12 cellular contexts compared by ENCODE assay signal in genomic region chr11:14446701-14447169, GRCh38. TPM values are rescaled to one million over a fixed set of nuclear protein-coding genes. Genes with fewer than 3 reads are reported as not detected.
DNase-seq lines count a peak whose midpoint lies in the region; ATAC-seq, FAIRE-seq and TF ChIP-seq lines count a peak whose summit lies in the region.
"Had no signal": no experiment of that assay in that cellular context is flagged by ENCODE, and none has a peak within 500 bp of the region (broad histone marks: within the 10 kb centered on the region; RNA-seq: fewer than 3 reads in every experiment).

No MANE protein-coding gene starts in this region.

- no peaks in the 10 kb centered on the region for H3K9me1 ChIP-seq in endothelial cell of umbilical vein (replicated peaks; ENCODE audit: control insufficient read depth, extremely low read depth, insufficient read depth, low read length)

- H3K4me1 ChIP-seq in endothelial cell of umbilical vein (ENCODE audit: control insufficient read depth, extremely low read depth, insufficient read depth, low read length) (peaks cover 29% of the 10 kb centered on the region), skeletal muscle satellite cell (ENCODE audit: control insufficient read depth, insufficient read depth, low read length) (peaks cover 56% of the 10 kb centered on the region)

- H3K4me2 ChIP-seq in endothelial cell of umbilical vein (ENCODE audit: insufficient read depth, low read length), result peak overlapping the region; percentile 94
- peak overlapping the region; percentile 62 for H3K4me2 ChIP-seq in skeletal muscle satellite cell (ENCODE audit: low read length)

- peak overlapping the region; percentile 79 for H3K27ac ChIP-seq in endothelial cell of umbilical vein (ENCODE audit: insufficient read depth, low read depth, low read length)

- no peaks in the 10 kb centered on the region for H3K9me3 ChIP-seq in endothelial cell of umbilical vein (replicated peaks; ENCODE audit: control insufficient read depth, insufficient read depth, low read length)
- no peaks in the 10 kb centered on the region for H3K9me3 ChIP-seq in skeletal muscle satellite cell (replicated peaks; ENCODE audit: low read length)

- TF ChIP-seq CTCF in endothelial cell of umbilical vein (IDR thresholded peaks at IDR 0.05; ENCODE audit: extremely low read depth in 1 of 2, insufficient read depth in 1 of 2, low read depth in 1 of 2, low read length in 2 of 2), result no peak

- H3K4me3 Mint-ChIP-seq in activated T-helper 2 cell treated with anti-CD3 and anti-CD28 coated beads, Interferon-gamma antibody, Interleukin-2, Interleukin-4, amounts not matched to agents 10 μg/mL and 5 μg/mL and 100 μg/mL, durations not matched to agents 14 hours and 24 hours and 36 hours (ENCODE audit: low read depth), result no peak overlapping the region

- H3K36me3 Mint-ChIP-seq in activated T-helper 2 cell treated with anti-CD3 and anti-CD28 coated beads, Interferon-gamma antibody, Interleukin-2, Interleukin-4, amounts not matched to agents 10 μg/mL and 5 μg/mL and 100 μg/mL, durations not matched to agents 14 hours and 24 hours and 36 hours (ENCODE audit: low read depth), result peaks cover 12% of the 10 kb centered on the region

- H3K4me3 ChIP-seq in endothelial cell of umbilical vein (replicated peaks in 1 of 3; ENCODE audit: insufficient read depth in 1 of 3, low read depth in 1 of 3, low read length in 3 of 3), result peak overlapping the region in 2 of 3 experiments; percentile 7 to 54
- H3K4me3 ChIP-seq in skeletal muscle satellite cell (ENCODE audit: low read length), result peak overlapping the region; percentile 40

- H3K27me3 ChIP-seq in endothelial cell of umbilical vein (ENCODE audit: control insufficient read depth in 2 of 2, insufficient read depth in 2 of 2, low read length in 2 of 2) (no peaks in the 10 kb centered on the region), skeletal muscle satellite cell (ENCODE audit: control insufficient read depth, insufficient read depth, low read length) (no peaks in the 10 kb centered on the region)

- dilution Hi-C loops in endothelial cell of umbilical vein (cut with MboI; ENCODE audit: extremely low pct_ligation_motif_present, low sequenced_read_pairs), result no loop called here

- POLR2A ChIA-PET in endothelial cell of umbilical vein (lab: Charles Lee), result no interaction called here

- no peaks in the 10 kb centered on the region for H4K20me1 ChIP-seq in endothelial cell of umbilical vein (replicated peaks; ENCODE audit: control insufficient read depth, extremely low read depth, insufficient read depth, low read length)

- no peak for DNase-seq in activated CD4-positive, CD25-positive, alpha-beta regulatory T cell (lab: John Stamatoyannopoulos, UW)
- DNase-seq in NCI-H226 (peak; percentile 41), endothelial cell of umbilical vein (ENCODE audit: low read depth, low spot score) (peak; percentile 61), D341Med (ENCODE audit: low spot score) (no peak)
- no peak for DNase-seq in activated T-helper 2 cell treated with anti-CD3 and anti-CD28 coated beads, Interferon-gamma antibody, Interleukin-2, Interleukin-4, amounts not matched to agents 10 μg/mL and 5 μg/mL and 100 μg/mL, durations not matched to agents 14 hours and 24 hours and 36 hours (ENCODE audit: low spot score)
- DNase-seq: 8988T, amygdala, substantia nigra had no signal

- no TSS peak for BruUV-seq in endothelial cell of umbilical vein (replicated peaks; lab: Mats Ljungman, UMichigan)

- no peaks in the 10 kb centered on the region for H3K36me3 ChIP-seq in endothelial cell of umbilical vein (ENCODE audit: control insufficient read depth in 2 of 2, extremely low read depth in 1 of 2, insufficient read depth in 2 of 2, low read length in 2 of 2)
- H3K36me3 ChIP-seq in skeletal muscle satellite cell (ENCODE audit: insufficient read depth, low read length), result no peaks in the 10 kb centered on the region

- peaks cover 31% of the 10 kb centered on the region for H3K4me1 Mint-ChIP-seq in activated T-helper 2 cell treated with anti-CD3 and anti-CD28 coated beads, Interferon-gamma antibody, Interleukin-2, Interleukin-4, amounts not matched to agents 10 μg/mL and 5 μg/mL and 100 μg/mL, durations not matched to agents 14 hours and 24 hours and 36 hours (ENCODE audit: low read depth)

- ATAC-seq in activated CD4-positive, CD25-positive, alpha-beta regulatory T cell treated with anti-CD3 and anti-CD28 coated beads, Interleukin-2, amount 50 U/mL, for 24 hours, result peak; percentile 74 to 76
- ATAC-seq in GM19463 (IDR thresholded peaks at IDR 0.05; ENCODE audit: unreplicated experiment), result no peak

- H3K27me3 Mint-ChIP-seq in activated T-helper 2 cell treated with anti-CD3 and anti-CD28 coated beads, Interferon-gamma antibody, Interleukin-2, Interleukin-4, amounts not matched to agents 10 μg/mL and 5 μg/mL and 100 μg/mL, durations not matched to agents 14 hours and 24 hours and 36 hours (ENCODE audit: low read depth), result no peaks in the 10 kb centered on the region

- no peak overlapping the region for H2AFZ ChIP-seq in endothelial cell of umbilical vein (ENCODE audit: low read depth, low read length)

- intact Hi-C loops in endothelial cell of umbilical vein (cut with micrococcal nuclease), result loop anchor here (1.0 to 2.0 kb wide), 3 partner anchors 24 to 146 kb away; partner anchors contain the start of gene RRAS2
- intact Hi-C loops in activated T-helper 2 cell treated with anti-CD3 and anti-CD28 coated beads, Interferon-gamma antibody, Interleukin-2, Interleukin-4, amounts not matched to agents 10 μg/mL and 5 μg/mL and 100 μg/mL, durations not matched to agents 14 hours and 24 hours and 36 hours (cut with micrococcal nuclease), result no loop called here

- peak overlapping the region; percentile 90 for H3K9ac ChIP-seq in endothelial cell of umbilical vein (replicated peaks; ENCODE audit: extremely low read depth, insufficient read depth, low read length)
- peak overlapping the region; percentile 82 for H3K9ac ChIP-seq in skeletal muscle satellite cell (ENCODE audit: low read depth, low read length)

- no peaks in the 10 kb centered on the region for H3K9me3 Mint-ChIP-seq in activated T-helper 2 cell treated with anti-CD3 and anti-CD28 coated beads, Interferon-gamma antibody, Interleukin-2, Interleukin-4, amounts not matched to agents 10 μg/mL and 5 μg/mL and 100 μg/mL, durations not matched to agents 14 hours and 24 hours and 36 hours

- CTCF ChIA-PET in endothelial cell of umbilical vein (lab: Charles Lee), result interaction anchor here (0.8 to 5.6 kb wide), 6 partner anchors 9 to 146 kb away, joined by 3 to 41 read pairs (median 4); no protein-coding TSS in a partner anchor

- H3K79me2 ChIP-seq in endothelial cell of umbilical vein (ENCODE audit: control insufficient read depth, insufficient read depth, low read length), result no peaks in the 10 kb centered on the region

- TF ChIP-seq POLR2A in endothelial cell of umbilical vein (IDR thresholded peaks at IDR 0.05; ENCODE audit: low read depth, low read length), result no peak

- peak; percentile 77 for FAIRE-seq in endothelial cell of umbilical vein (lab: Jason Lieb, UNC)
- FAIRE-seq: islet of Langerhans had no signal

- no peak overlapping the region for H3K27ac Mint-ChIP-seq in activated T-helper 2 cell treated with anti-CD3 and anti-CD28 coated beads, Interferon-gamma antibody, Interleukin-2, Interleukin-4, amounts not matched to agents 10 μg/mL and 5 μg/mL and 100 μg/mL, durations not matched to agents 14 hours and 24 hours and 36 hours

TF ChIP-seq in endothelial cell of umbilical vein, 7 proteins besides CTCF, POLR2A, EP300 and RAD21:
- TF ChIP-seq JUN (IDR thresholded peaks at IDR 0.05; ENCODE audit: borderline replicate concordance, insufficient read depth, insufficient read length, low read depth) (no peak), FOS (IDR thresholded peaks at IDR 0.05; ENCODE audit: borderline replicate concordance, insufficient read depth, low read length) (no peak), MYC (IDR thresholded peaks at IDR 0.05; ENCODE audit: low read depth, low read length) (no peak), POLR2AphosphoS5 (IDR thresholded peaks at IDR 0.05; ENCODE audit: insufficient read depth, low read depth, low read length) (no peak), GATA2 (IDR thresholded peaks at IDR 0.05; ENCODE audit: insufficient read depth, insufficient read length, low read depth, low read length) (no peak), MAX (IDR thresholded peaks at IDR 0.05; ENCODE audit: insufficient read depth, insufficient read length) (no peak), EZH2 (IDR thresholded peaks at IDR 0.05; ENCODE audit: borderline replicate concordance, low read depth, low read length, severe bottlenecking) (no peak)

RNA-seq across cellular contexts. Expression of gene COPB1, which starts 52.9 kb away (rescaled TPM):
- 145 and 146 TPM in 2 replicates for total RNA-seq in endothelial cell of umbilical vein
- polyA plus RNA-seq in endothelial cell of umbilical vein, result 47.8 and 61.1 TPM in 2 replicates
- 84.2 and 96.6 TPM in 2 replicates for polyA plus RNA-seq in endothelial cell of umbilical vein (2011; cell fraction: cytosol; rRNA removed)
- polyA plus RNA-seq in endothelial cell of umbilical vein (2011; cell fraction: nucleus; rRNA removed), result 101 and 117 TPM in 2 replicates
- polyA plus RNA-seq in endothelial cell of umbilical vein (2012), result 161 and 179 TPM in 2 replicates
- polyA minus RNA-seq in endothelial cell of umbilical vein, result 117 and 149 TPM in 2 replicates
- polyA minus RNA-seq in endothelial cell of umbilical vein (2011; cell fraction: cytosol; rRNA and poly(A)+ RNA removed), result 54.0 TPM
- 84.0 and 113 TPM in 2 replicates for polyA minus RNA-seq in endothelial cell of umbilical vein (2011; cell fraction: nucleus; rRNA and poly(A)+ RNA removed)
- total RNA-seq in skeletal muscle satellite cell (2012; rRNA removed), result 216 and 241 TPM in 2 replicates
- 103 and 105 TPM in 2 replicates for total RNA-seq in activated T-helper 2 cell treated with anti-CD3 and anti-CD28 coated beads, Interferon-gamma antibody, Interleukin-2, Interleukin-4, amounts not matched to agents 10 μg/mL and 5 μg/mL and 100 μg/mL, durations not matched to agents 14 hours and 24 hours and 36 hours

Comparison
In these comparisons a context has a peak if more than half of its experiments do, and no peak if none do; other contexts are left out.
1. DNase-seq: peak in NCI-H226 (single experiment) and endothelial cell of umbilical vein (single experiment); none in activated CD4-positive, CD25-positive, alpha-beta regulatory T cell (0 of 4), D341Med (single experiment) and activated T-helper 2 cell treated with anti-CD3 and anti-CD28 coated beads, Interferon-gamma antibody, Interleukin-2, Interleukin-4, amounts not matched to agents 10 μg/mL and 5 μg/mL and 100 μg/mL, durations not matched to agents 14 hours and 24 hours and 36 hours (single experiment).